20 cellular contexts compared by ENCODE assay signal in the genomic region with DNA sequence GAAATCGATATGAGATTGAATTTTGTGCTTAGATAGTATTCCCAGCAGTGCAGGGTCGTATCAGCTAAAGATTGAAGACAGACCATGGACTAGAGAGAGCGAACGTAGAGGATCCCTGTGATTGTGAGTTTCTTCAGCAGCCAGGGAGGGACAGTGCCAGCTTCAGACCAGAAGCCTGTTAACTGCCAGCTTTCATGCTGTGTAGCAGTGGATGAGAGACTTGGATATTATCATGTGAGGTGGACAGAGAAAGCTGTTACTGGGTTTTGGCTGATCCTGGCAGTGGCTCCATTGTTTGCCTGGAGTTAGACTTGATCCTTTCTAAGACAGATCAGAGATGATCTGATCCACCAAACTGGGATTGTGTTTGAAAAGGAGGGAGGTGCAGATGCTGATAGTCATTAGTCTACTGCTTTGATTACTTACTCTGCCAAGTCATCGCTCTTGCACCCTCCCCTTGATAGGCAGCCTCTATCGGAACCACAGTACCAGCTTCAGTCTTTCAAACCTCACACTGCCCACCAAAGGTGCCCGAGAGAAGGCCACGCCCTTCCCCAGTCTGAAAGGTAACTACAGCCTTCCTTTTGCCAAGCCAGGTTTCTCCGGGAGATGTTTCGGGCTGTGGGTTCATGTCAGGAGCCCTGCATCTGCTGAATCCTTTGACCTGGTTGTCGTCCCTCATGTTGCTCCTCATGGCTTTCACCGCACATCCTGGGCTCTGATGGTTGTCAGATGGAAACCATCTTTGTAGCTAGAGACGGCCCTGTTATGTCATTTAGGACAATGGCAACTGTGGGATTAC. TPM values are rescaled to one million over a fixed set of nuclear protein-coding genes. Genes with fewer than 3 reads are reported as not detected.
A peak's percentile ranks its signal among the peaks of the same experiment; 100 is the strongest.
DNase-seq lines count a peak whose midpoint lies in the region; ATAC-seq and TF ChIP-seq lines count a peak whose summit lies in the region.
"Had no signal": no experiment of that assay in that cellular context is flagged by ENCODE, and none has a peak within 500 bp of the region (broad histone marks: within the 10 kb centered on the region; RNA-seq: fewer than 3 reads in every experiment).

No MANE protein-coding gene starts in this region.

- no peak overlapping the region for H3K4ac ChIP-seq in trophoblast cell (ENCODE audit: low read depth, low read length)

- no peak overlapping the region for H2BK12ac ChIP-seq in trophoblast cell (ENCODE audit: low read length)

- no peaks in the 10 kb centered on the region for H3K9me3 Mint-ChIP-seq in activated CD8-positive, alpha-beta T cell treated with anti-CD3 and anti-CD28 coated beads, Interleukin-2, amount 10 ng/mL, durations not matched to agents 7 days and 5 days (ENCODE audit: insufficient read depth)
- no peaks in the 10 kb centered on the region for H3K9me3 Mint-ChIP-seq in activated CD8-positive, alpha-beta T cell treated with anti-CD3 and anti-CD28 coated beads for 36 hours
- H3K9me3 Mint-ChIP-seq in activated T-helper 17 cell treated with anti-CD3 and anti-CD28 coated beads, Interleukin-2, amount 50 U/mL, for 72 hours, result no peaks in the 10 kb centered on the region

- H3K27me3 Mint-ChIP-seq in activated CD8-positive, alpha-beta T cell treated with anti-CD3 and anti-CD28 coated beads, Interleukin-2, amount 10 ng/mL, durations not matched to agents 7 days and 5 days (ENCODE audit: low read depth), result no peaks in the 10 kb centered on the region
- no peaks in the 10 kb centered on the region for H3K27me3 Mint-ChIP-seq in activated CD8-positive, alpha-beta T cell treated with anti-CD3 and anti-CD28 coated beads for 36 hours
- H3K27me3 Mint-ChIP-seq in activated T-helper 17 cell treated with anti-CD3 and anti-CD28 coated beads, Interleukin-2, amount 50 U/mL, for 72 hours, result no peaks in the 10 kb centered on the region
- H3K27me3 Mint-ChIP-seq: B cell had no signal

- H3K4me1 Mint-ChIP-seq in activated CD8-positive, alpha-beta T cell treated with anti-CD3 and anti-CD28 coated beads, Interleukin-2, amount 10 ng/mL, durations not matched to agents 7 days and 5 days (ENCODE audit: low read depth), result no peaks in the 10 kb centered on the region
- H3K4me1 Mint-ChIP-seq in activated CD8-positive, alpha-beta T cell treated with anti-CD3 and anti-CD28 coated beads for 36 hours (ENCODE audit: low read depth), result no peaks in the 10 kb centered on the region
- no peaks in the 10 kb centered on the region for H3K4me1 Mint-ChIP-seq in activated T-helper 17 cell treated with anti-CD3 and anti-CD28 coated beads, Interleukin-2, amount 50 U/mL, for 72 hours
- H3K4me1 Mint-ChIP-seq: B cell had no signal

- H2BK120ac ChIP-seq in trophoblast cell (ENCODE audit: insufficient read depth, low read length, poor library complexity), result no peak overlapping the region

- H3K14ac ChIP-seq in trophoblast cell (ENCODE audit: low read length), result no peak overlapping the region

- DNase-seq in activated CD8-positive, alpha-beta T cell treated with anti-CD3 and anti-CD28 coated beads, Interleukin-2, amount 10 ng/mL, durations not matched to agents 7 days and 5 days, result no peak
- DNase-seq in activated CD8-positive, alpha-beta T cell treated with anti-CD3 and anti-CD28 coated beads for 36 hours, result no peak
- DNase-seq in heart left ventricle (no peak), trophoblast cell (no peak), H7 (no peak), DMS53 treated with DMSO at 0.1 percent for 48 hours (lab: John Stamatoyannopoulos, UW; ENCODE audit: unreplicated experiment) (no peak)
- DNase-seq: 8988T, COR-L47, DMS153, KBM-7, NCI-H1105 treated with DMSO at 0.1 percent for 48 hours, NCI-H1694, NCI-H2081 treated with DMSO at 0.1 percent for 48 hours, NCI-H446 treated with DMSO at 0.1 percent for 48 hours, NCI-H69, Peyer's patch had no signal

- POLR2A ChIA-PET in activated CD8-positive, alpha-beta T cell treated with anti-CD3 and anti-CD28 coated beads, Interleukin-2, amount 10 ng/mL, durations not matched to agents 7 days and 5 days (lab: Charles Lee), result no interaction called here
- POLR2A ChIA-PET in activated CD8-positive, alpha-beta T cell treated with anti-CD3 and anti-CD28 coated beads for 36 hours (lab: Charles Lee), result interaction anchor here (0.5 to 1.2 kb wide), 5 partner anchors 8 to 111 kb away, joined by 3 to 4 read pairs (median 3); no protein-coding TSS in a partner anchor

- TF ChIP-seq POLR2A in heart left ventricle (IDR thresholded peaks at IDR 0.05), result no peak

- 77 to 87% (median 84%) methylated on average over 13 of the region's 13 CpGs for WGBS in heart left ventricle, 4 donors
- no CpG with 5 or more reads among the region's 13 CpGs for WGBS in trophoblast cell (ENCODE audit: extremely low coverage, insufficient coverage, insufficient read length)

- no peak overlapping the region for H3K23ac ChIP-seq in trophoblast cell (ENCODE audit: low read length)

- no peak for TF ChIP-seq CTCF in activated CD8-positive, alpha-beta T cell treated with anti-CD3 and anti-CD28 coated beads for 36 hours (IDR thresholded peaks at IDR 0.05)
- TF ChIP-seq CTCF in heart left ventricle (IDR thresholded peaks at IDR 0.05), result no peak

- no peak overlapping the region for H2AFZ ChIP-seq in trophoblast cell (ENCODE audit: insufficient read depth, low read length, poor library complexity)

- H3K9ac ChIP-seq in trophoblast cell (ENCODE audit: low read length), result peak overlapping the region; percentile 7

- H3K4me2 ChIP-seq in trophoblast cell (ENCODE audit: low read length), result no peak overlapping the region

- H3K27me3 ChIP-seq in heart left ventricle (no peaks in the 10 kb centered on the region), trophoblast cell (ENCODE audit: insufficient read depth, low read length) (no peaks in the 10 kb centered on the region), H7 (ENCODE audit: control insufficient read depth, insufficient read depth, low read length) (no peaks in the 10 kb centered on the region)
- H3K27me3 ChIP-seq: Peyer's patch had no signal

- H3K4me3 Mint-ChIP-seq in activated CD8-positive, alpha-beta T cell treated with anti-CD3 and anti-CD28 coated beads, Interleukin-2, amount 10 ng/mL, durations not matched to agents 7 days and 5 days, result no peak overlapping the region
- no peak overlapping the region for H3K4me3 Mint-ChIP-seq in activated CD8-positive, alpha-beta T cell treated with anti-CD3 and anti-CD28 coated beads for 36 hours
- H3K4me3 Mint-ChIP-seq in activated T-helper 17 cell treated with anti-CD3 and anti-CD28 coated beads, Interleukin-2, amount 50 U/mL, for 72 hours, result no peak overlapping the region
- H3K4me3 Mint-ChIP-seq: B cell had no signal

- H3K79me1 ChIP-seq in trophoblast cell (ENCODE audit: low read length), result no peaks in the 10 kb centered on the region

- no peak for ATAC-seq in activated CD8-positive, alpha-beta T cell treated with anti-CD3 and anti-CD28 coated beads, Interleukin-2, amount 10 ng/mL, durations not matched to agents 7 days and 5 days
- ATAC-seq in activated CD8-positive, alpha-beta T cell treated with anti-CD3 and anti-CD28 coated beads for 36 hours, result no peak
- ATAC-seq in activated T-helper 17 cell treated with anti-CD3 and anti-CD28 coated beads, Interleukin-2, amount 50 U/mL, for 72 hours (replicated peaks), result no peak
- ATAC-seq in heart left ventricle (peak; percentile 18 to 70 (median 36)), HG02938 (IDR thresholded peaks at IDR 0.05; ENCODE audit: unreplicated experiment) (no peak)
- ATAC-seq: GM12878 had no signal

- no peak overlapping the region for H4K91ac ChIP-seq in trophoblast cell (ENCODE audit: low read depth, low read length)

- no peak overlapping the region for H2AK5ac ChIP-seq in trophoblast cell (ENCODE audit: low read length)

- H3K79me2 ChIP-seq in trophoblast cell (ENCODE audit: control insufficient read depth, insufficient read depth, low read length, poor library complexity), result no peaks in the 10 kb centered on the region

- H3K4me3 ChIP-seq in heart left ventricle (no peak overlapping the region), trophoblast cell (ENCODE audit: low read depth, low read length) (no peak overlapping the region), H7 (ENCODE audit: insufficient read depth, low read depth, low read length) (no peak overlapping the region)
- H3K4me3 ChIP-seq: GM12878, Peyer's patch had no signal

- intact Hi-C loops in activated CD8-positive, alpha-beta T cell treated with anti-CD3 and anti-CD28 coated beads for 36 hours (cut with micrococcal nuclease), result no loop called here
- intact Hi-C loops in heart left ventricle (cut with DNase I), result loop anchor here in 3 of 10 donors (5.0 kb wide), 3 partner anchors 36 to 71 kb away; a partner anchor contains a TSS

- peaks cover 4 to 100% (median 99%) of the 10 kb centered on the region in 9 donors for H3K36me3 ChIP-seq in heart left ventricle
- H3K36me3 ChIP-seq in trophoblast cell (ENCODE audit: control insufficient read depth in 1 of 2, insufficient read depth in 2 of 2, low read length in 2 of 2), result peaks cover 64 to 85% of the 10 kb centered on the region in 2 experiments
- H3K36me3 ChIP-seq in H7 (replicated peaks; ENCODE audit: control insufficient read depth, insufficient read depth, low read length), result peaks cover 41% of the 10 kb centered on the region

- no peak overlapping the region for H2BK5ac ChIP-seq in trophoblast cell (ENCODE audit: low read depth, low read length, poor library complexity)

- peaks cover 77% of the 10 kb centered on the region for H3K36me3 Mint-ChIP-seq in activated CD8-positive, alpha-beta T cell treated with anti-CD3 and anti-CD28 coated beads, Interleukin-2, amount 10 ng/mL, durations not matched to agents 7 days and 5 days (ENCODE audit: low read depth)
- peaks cover 58% of the 10 kb centered on the region for H3K36me3 Mint-ChIP-seq in activated CD8-positive, alpha-beta T cell treated with anti-CD3 and anti-CD28 coated beads for 36 hours (ENCODE audit: low read depth)
- H3K36me3 Mint-ChIP-seq in activated T-helper 17 cell treated with anti-CD3 and anti-CD28 coated beads, Interleukin-2, amount 50 U/mL, for 72 hours (ENCODE audit: low read depth), result peaks cover 100% of the 10 kb centered on the region

- peak overlapping the region; percentile 28 for H3K27ac Mint-ChIP-seq in activated CD8-positive, alpha-beta T cell treated with anti-CD3 and anti-CD28 coated beads, Interleukin-2, amount 10 ng/mL, durations not matched to agents 7 days and 5 days
- H3K27ac Mint-ChIP-seq in activated CD8-positive, alpha-beta T cell treated with anti-CD3 and anti-CD28 coated beads for 36 hours, result no peak overlapping the region
- H3K27ac Mint-ChIP-seq in activated T-helper 17 cell treated with anti-CD3 and anti-CD28 coated beads, Interleukin-2, amount 50 U/mL, for 72 hours, result peak overlapping the region; percentile 31
- H3K27ac Mint-ChIP-seq: B cell had no signal

- CTCF ChIA-PET in activated CD8-positive, alpha-beta T cell treated with anti-CD3 and anti-CD28 coated beads, Interleukin-2, amount 10 ng/mL, durations not matched to agents 7 days and 5 days (lab: Charles Lee), result interaction anchor here (1.5 kb wide), 1 partner anchor 88 kb away, joined by 3 read pairs; no protein-coding TSS in a partner anchor
- CTCF ChIA-PET in activated CD8-positive, alpha-beta T cell treated with anti-CD3 and anti-CD28 coated beads for 36 hours (lab: Charles Lee), result interaction anchor here (1.6 kb wide), 1 partner anchor 15 kb away, joined by 5 read pairs; no protein-coding TSS in a partner anchor

- H4K12ac ChIP-seq in trophoblast cell (ENCODE audit: low read depth, low read length), result no peak overlapping the region

- H3K4me1 ChIP-seq in heart left ventricle (peaks cover 0 to 39% (median 6%) of the 10 kb centered on the region in 12 donors), trophoblast cell (ENCODE audit: control insufficient read depth in 1 of 2, insufficient read depth in 2 of 2, low read length in 2 of 2) (no peaks in the 10 kb centered on the region)
- H3K4me1 ChIP-seq: Peyer's patch had no signal

- H3K18ac ChIP-seq in trophoblast cell (ENCODE audit: low read length), result no peak overlapping the region

- H3K9me3 ChIP-seq in heart left ventricle (no peaks in the 10 kb centered on the region), trophoblast cell (ENCODE audit: insufficient read depth, low read depth, low read length) (peaks cover 3% of the 10 kb centered on the region)
- H3K9me3 ChIP-seq: Peyer's patch had no signal

- peak overlapping the region in 9 of 12 donors; percentile 26 to 85 (median 54) for H3K27ac ChIP-seq in heart left ventricle
- H3K27ac ChIP-seq in trophoblast cell (ENCODE audit: low read depth, low read length), result no peak overlapping the region
- H3K27ac ChIP-seq: Peyer's patch had no signal

- H4K8ac ChIP-seq in trophoblast cell (ENCODE audit: low read depth, low read length), result no peak overlapping the region

RNA-seq across cellular contexts. Expression of a gene that starts 16.2 kb away (rescaled TPM):
- total RNA-seq in activated CD8-positive, alpha-beta T cell treated with anti-CD3 and anti-CD28 coated beads, Interleukin-2, amount 10 ng/mL, durations not matched to agents 7 days and 5 days, result 10 to 100 TPM; 96.3 to 98.4 TPM
- 10 to 100 TPM; 55.7 to 61.2 TPM for total RNA-seq in activated CD8-positive, alpha-beta T cell treated with anti-CD3 and anti-CD28 coated beads for 36 hours
- total RNA-seq in activated T-helper 17 cell treated with anti-CD3 and anti-CD28 coated beads, Interleukin-2, amount 50 U/mL, for 72 hours, result 100 to 1,000 TPM in 1 of 2 donors, 10 to 100 TPM in 1; 60.1 to 112 TPM
- total RNA-seq in heart left ventricle, result 10 to 100 TPM; 30.1 to 60.6 (median 42.0) TPM
- polyA plus RNA-seq in heart left ventricle, result 10 to 100 TPM; 22.6 to 37.5 TPM
- polyA plus RNA-seq in trophoblast cell (2013), result 16.4 and 17.0 TPM in 2 replicates
- 21.3 and 22.7 TPM in 2 replicates for total RNA-seq in H7 (2014; rRNA removed; shearing (Covaris generic))

RNA-seq across cellular contexts. Expression of a gene that starts 28.4 kb away (rescaled TPM):
- total RNA-seq in activated CD8-positive, alpha-beta T cell treated with anti-CD3 and anti-CD28 coated beads, Interleukin-2, amount 10 ng/mL, durations not matched to agents 7 days and 5 days, result 10 to 100 TPM; 11.7 to 12.6 TPM
- total RNA-seq in activated CD8-positive, alpha-beta T cell treated with anti-CD3 and anti-CD28 coated beads for 36 hours, result 10 to 100 TPM; 12.7 to 15.3 TPM
- total RNA-seq in activated T-helper 17 cell treated with anti-CD3 and anti-CD28 coated beads, Interleukin-2, amount 50 U/mL, for 72 hours, result 10 to 100 TPM in 1 of 2 donors, 1 to 10 TPM in 1; 7.5 to 12.4 TPM
- 10 to 100 TPM in 5 of 9 donors, 1 to 10 TPM in 4; 3.9 to 38.5 (median 11.9) TPM for total RNA-seq in heart left ventricle
- polyA plus RNA-seq in heart left ventricle, result 10 to 100 TPM; 11.4 to 17.5 TPM
- polyA plus RNA-seq in trophoblast cell (2013), result 14.6 and 14.7 TPM in 2 replicates
- total RNA-seq in H7 (2014; rRNA removed; shearing (Covaris generic)), result 22.4 and 25.4 TPM in 2 replicates

RNA-seq across cellular contexts. Expression of a gene that starts 37.6 kb away (rescaled TPM):
- total RNA-seq in activated CD8-positive, alpha-beta T cell treated with anti-CD3 and anti-CD28 coated beads, Interleukin-2, amount 10 ng/mL, durations not matched to agents 7 days and 5 days, result 10 to 100 TPM; 26.7 to 27.5 TPM
- 10 to 100 TPM in 1 of 2 experiments, 1 to 10 TPM in 1; 9.4 to 13.4 TPM for total RNA-seq in activated CD8-positive, alpha-beta T cell treated with anti-CD3 and anti-CD28 coated beads for 36 hours
- total RNA-seq in activated T-helper 17 cell treated with anti-CD3 and anti-CD28 coated beads, Interleukin-2, amount 50 U/mL, for 72 hours, result 10 to 100 TPM; 11.1 to 14.8 TPM
- total RNA-seq in heart left ventricle, result 10 to 100 TPM; 18.0 to 60.4 (median 26.6) TPM
- 10 to 100 TPM; 25.3 to 44.7 TPM for polyA plus RNA-seq in heart left ventricle
- 21.9 and 23.1 TPM in 2 replicates for polyA plus RNA-seq in trophoblast cell (2013)
- 24.2 and 25.5 TPM in 2 replicates for total RNA-seq in H7 (2014; rRNA removed; shearing (Covaris generic))

Comparison
In these comparisons a context has a peak if more than half of its experiments do, and no peak if none do; other contexts are left out.
1. ATAC-seq: peak in heart left ventricle (4 of 4); none in activated CD8-positive, alpha-beta T cell treated with anti-CD3 and anti-CD28 coated beads, Interleukin-2, amount 10 ng/mL, durations not matched to agents 7 days and 5 days (single experiment), activated CD8-positive, alpha-beta T cell treated with anti-CD3 and anti-CD28 coated beads for 36 hours (single experiment), activated T-helper 17 cell treated with anti-CD3 and anti-CD28 coated beads, Interleukin-2, amount 50 U/mL, for 72 hours (single experiment) and HG02938 (single experiment).